In the genomic region with DNA sequence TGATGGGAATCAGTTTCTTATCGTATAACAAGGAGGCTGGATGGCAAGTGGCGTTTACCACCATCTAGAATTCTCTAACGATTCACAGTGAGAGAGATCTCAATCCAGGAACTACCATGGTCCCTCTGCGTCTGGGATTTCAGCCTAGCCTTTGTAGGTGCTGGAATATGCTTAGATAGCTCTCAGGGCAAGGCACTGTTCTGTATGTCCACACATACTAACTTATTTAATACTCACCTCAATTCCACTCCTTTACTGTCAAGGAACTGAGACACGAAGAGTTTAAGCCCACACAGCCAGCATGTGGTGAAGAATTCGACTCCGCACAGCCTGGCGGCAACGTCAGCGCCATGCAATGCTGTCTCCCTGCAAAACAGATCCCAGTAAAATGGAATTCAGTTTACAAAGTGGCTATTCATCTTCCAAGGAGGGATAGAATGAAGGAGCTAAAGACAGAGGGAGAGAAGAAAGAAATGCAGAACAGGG, we compare ENCODE assay signal across 22 cellular contexts.
A peak's percentile ranks its signal among the peaks of the same experiment; 100 is the strongest.
DNase-seq lines count a peak whose midpoint lies in the region; ATAC-seq and TF ChIP-seq lines count a peak whose summit lies in the region.
"Had no signal": no experiment of that assay in that cellular context is flagged by ENCODE, and none has a peak within 500 bp of the region (broad histone marks: within the 10 kb centered on the region; RNA-seq: fewer than 3 reads in every experiment).

No MANE protein-coding gene starts in this region.

- POLR2A ChIA-PET in SK-N-SH (lab: Yijun Ruan, JAX), result no interaction called here

- CTCF ChIA-PET in SK-N-SH (lab: Yijun Ruan, JAX), result interaction anchor here (0.7 to 1.5 kb wide), 8 partner anchors 11 to 504 kb away, joined by 3 to 5 read pairs (median 4); a partner anchor contains a TSS

- H3K9me3 ChIP-seq in WERI-Rb-1 (ENCODE audit: severe bottlenecking) (no peaks in the 10 kb centered on the region), SK-N-SH (no peaks in the 10 kb centered on the region)
- H3K9me3 ChIP-seq: heart left ventricle, neutrophil, testis had no signal

- no peak overlapping the region for H3K4me2 ChIP-seq in SK-N-SH

- TF ChIP-seq CTCF in WERI-Rb-1 (IDR thresholded peaks at IDR 0.05; ENCODE audit: low read depth, low read length) (no peak), glutamatergic neuron (IDR thresholded peaks at IDR 0.05; ENCODE audit: partially characterized antibody, unreplicated experiment) (no peak), nephron (IDR thresholded peaks at IDR 0.05; ENCODE audit: unreplicated experiment in 3 of 3) (no peak), SK-N-SH (IDR thresholded peaks at IDR 0.05) (no peak)

- H3K4me1 ChIP-seq in SK-N-SH (ENCODE audit: control insufficient read depth in 1 of 2, insufficient read depth in 2 of 2, low read depth in 1 of 2, low read length in 1 of 2), result peaks cover 0 to 17% of the 10 kb centered on the region in 2 experiments; a peak in 2 of 4 replicates
- H3K4me1 ChIP-seq: heart left ventricle, testis had no signal

- no peak for TF ChIP-seq EP300 in SK-N-SH (IDR thresholded peaks at IDR 0.05; ENCODE audit: borderline replicate concordance in 1 of 2, low read depth in 1 of 2, low read length in 1 of 2)

- no peaks in the 10 kb centered on the region for H3K36me3 Mint-ChIP-seq in glutamatergic neuron (ENCODE audit: unreplicated experiment)
- H3K36me3 Mint-ChIP-seq in nephron (ENCODE audit: low read depth), result no peaks in the 10 kb centered on the region

- H3K4me3 Mint-ChIP-seq in glutamatergic neuron (ENCODE audit: unreplicated experiment), result peak overlapping the region; percentile 49
- H3K4me3 Mint-ChIP-seq in nephron, result peak overlapping the region; percentile 11 to 37 (median 30)
- H3K4me3 Mint-ChIP-seq: activated B cell treated with CpG ODN at 0.5 μM for 24 hours; activated CD8-positive, alpha-beta T cell treated with anti-CD3 and anti-CD28 coated beads for 36 hours; B cell had no signal

- DNase-seq in WERI-Rb-1, result no peak
- no peak for DNase-seq in glutamatergic neuron
- no peak for DNase-seq in SK-N-SH
- no peak for DNase-seq in NCI-H82 treated with DMSO at 0.1 percent for 48 hours (lab: John Stamatoyannopoulos, UW; ENCODE audit: unreplicated experiment)
- DNase-seq: activated B cell treated with CpG ODN at 0.5 μM for 24 hours; activated CD8-positive, alpha-beta T cell treated with anti-CD3 and anti-CD28 coated beads for 36 hours; activated naive CD4-positive, alpha-beta T cell; activated T-cell treated with anti-CD3 and anti-CD28 coated beads, Interleukin-2, amount 50 U/mL, for 1 hour; heart left ventricle; left cardiac atrium; midbrain; NCI-H1436; NCI-H2171 treated with DMSO at 0.1 percent for 48 hours; right cardiac atrium; T-helper 2 cell; testis had no signal

- peaks cover 15% of the 10 kb centered on the region for H3K4me1 Mint-ChIP-seq in glutamatergic neuron (ENCODE audit: low read depth, unreplicated experiment)
- H3K4me1 Mint-ChIP-seq in nephron, result peaks cover 28% of the 10 kb centered on the region
- H3K4me1 Mint-ChIP-seq: activated B cell treated with CpG ODN at 0.5 μM for 24 hours, B cell had no signal

- H3K9me3 Mint-ChIP-seq in glutamatergic neuron (ENCODE audit: unreplicated experiment) (no peaks in the 10 kb centered on the region), nephron (no peaks in the 10 kb centered on the region)
- H3K9me3 Mint-ChIP-seq: activated B cell treated with CpG ODN at 0.5 μM for 24 hours; activated CD8-positive, alpha-beta T cell treated with anti-CD3 and anti-CD28 coated beads for 36 hours had no signal

- H3K36me3 ChIP-seq in WERI-Rb-1 (no peaks in the 10 kb centered on the region), SK-N-SH (replicated peaks in 1 of 2; ENCODE audit: control insufficient read depth in 1 of 2, insufficient read depth in 2 of 2, low read length in 1 of 2) (no peaks in the 10 kb centered on the region)
- H3K36me3 ChIP-seq: heart left ventricle, neutrophil had no signal

- H3K27me3 Mint-ChIP-seq in glutamatergic neuron (ENCODE audit: unreplicated experiment), result peaks cover 3% of the 10 kb centered on the region
- H3K27me3 Mint-ChIP-seq in nephron (ENCODE audit: low read depth), result peaks cover 27% of the 10 kb centered on the region
- H3K27me3 Mint-ChIP-seq: activated B cell treated with CpG ODN at 0.5 μM for 24 hours; activated CD8-positive, alpha-beta T cell treated with anti-CD3 and anti-CD28 coated beads for 36 hours; B cell had no signal

- H3K27ac ChIP-seq in WERI-Rb-1, result peak overlapping the region; percentile 82
- H3K27ac ChIP-seq in temporal lobe (ENCODE audit: low read depth, low read length), result peak overlapping the region; percentile 17
- H3K27ac ChIP-seq in SK-N-SH (ENCODE audit: low read depth in 2 of 2, low read length in 1 of 2), result no peak overlapping the region
- H3K27ac ChIP-seq: heart left ventricle, neutrophil, testis had no signal

- no peak for ATAC-seq in GM18520 (IDR thresholded peaks at IDR 0.05; ENCODE audit: unreplicated experiment)
- ATAC-seq: activated CD8-positive, alpha-beta T cell treated with anti-CD3 and anti-CD28 coated beads for 36 hours; heart left ventricle; Panc1; right cardiac atrium had no signal

- no peaks in the 10 kb centered on the region for H3F3A ChIP-seq in SK-N-SH (replicated peaks; ENCODE audit: insufficient read depth)

- H4K20me1 ChIP-seq in SK-N-SH (ENCODE audit: insufficient read depth), result no peaks in the 10 kb centered on the region

- no peak overlapping the region for H3K9ac ChIP-seq in SK-N-SH

- no peak overlapping the region for H3K27ac Mint-ChIP-seq in glutamatergic neuron (ENCODE audit: unreplicated experiment)
- peak overlapping the region; percentile 19 to 67 (median 32) for H3K27ac Mint-ChIP-seq in nephron
- H3K27ac Mint-ChIP-seq: activated B cell treated with CpG ODN at 0.5 μM for 24 hours; activated CD8-positive, alpha-beta T cell treated with anti-CD3 and anti-CD28 coated beads for 36 hours; B cell had no signal

- no peak for TF ChIP-seq RAD21 in SK-N-SH (IDR thresholded peaks at IDR 0.05; ENCODE audit: low read length)

- H3K9me2 ChIP-seq in SK-N-SH, result no peaks in the 10 kb centered on the region

- no peaks in the 10 kb centered on the region for H3K27me3 ChIP-seq in WERI-Rb-1 (ENCODE audit: insufficient read depth, low read depth, severe bottlenecking)
- no peaks in the 10 kb centered on the region for H3K27me3 ChIP-seq in SK-N-SH (ENCODE audit: insufficient read depth)
- H3K27me3 ChIP-seq: neutrophil, testis had no signal

- WGBS in SK-N-SH (ENCODE audit: low lambda C conversion rate), result 47% methylated on average over 10 of the region's 10 CpGs

- H3K4me3 ChIP-seq in WERI-Rb-1 (ENCODE audit: low read depth, low read length), result peak overlapping the region; percentile 62
- H3K4me3 ChIP-seq in SK-N-SH (ENCODE audit: low read depth in 2 of 2, low read length in 1 of 2), result no peak overlapping the region
- H3K4me3 ChIP-seq: heart left ventricle, testis had no signal

- no peak overlapping the region for H2AFZ ChIP-seq in SK-N-SH (ENCODE audit: low read depth)

- no peaks in the 10 kb centered on the region for H3K79me2 ChIP-seq in SK-N-SH (ENCODE audit: insufficient read depth)

TF ChIP-seq in SK-N-SH, 30 proteins besides CTCF, POLR2A, EP300 and RAD21:
- TF ChIP-seq MXI1 (IDR thresholded peaks at IDR 0.05; ENCODE audit: low read depth, low read length) (no peak), NRF1 (IDR thresholded peaks at IDR 0.05; ENCODE audit: low read depth, low read length) (no peak), FOXM1 (IDR thresholded peaks at IDR 0.05; ENCODE audit: low read depth) (no peak), GATA2 (CRISPR knock-in tag; IDR thresholded peaks at IDR 0.05) (no peak), TEAD4 (IDR thresholded peaks at IDR 0.05; ENCODE audit: borderline replicate concordance, insufficient read depth) (no peak), POLR2AphosphoS5 (IDR thresholded peaks at IDR 0.05; ENCODE audit: low read depth, low read length) (no peak), FOSL2 (IDR thresholded peaks at IDR 0.05; ENCODE audit: borderline replicate concordance, low read depth) (no peak), FOXJ3 (CRISPR knock-in tag; IDR thresholded peaks at IDR 0.05) (no peak), TAF1 (IDR thresholded peaks at IDR 0.05; ENCODE audit: borderline replicate concordance, low read depth, low read length) (no peak), JUND (IDR thresholded peaks at IDR 0.05) (no peak), RFX5 (IDR thresholded peaks at IDR 0.05; ENCODE audit: low read length) (no peak), TCF12 (IDR thresholded peaks at IDR 0.05) (no peak), EZH2phosphoT487 (IDR thresholded peaks at IDR 0.05; ENCODE audit: borderline replicate concordance, low read depth) (no peak), SMC3 (IDR thresholded peaks at IDR 0.05; ENCODE audit: low read depth, low read length) (no peak), YY1 (IDR thresholded peaks at IDR 0.05; ENCODE audit: low read depth) (no peak), ELF1 (IDR thresholded peaks at IDR 0.05) (no peak), RCOR1 (IDR thresholded peaks at IDR 0.05; ENCODE audit: low read length) (no peak)
- TF ChIP-seq, protein P1, sequence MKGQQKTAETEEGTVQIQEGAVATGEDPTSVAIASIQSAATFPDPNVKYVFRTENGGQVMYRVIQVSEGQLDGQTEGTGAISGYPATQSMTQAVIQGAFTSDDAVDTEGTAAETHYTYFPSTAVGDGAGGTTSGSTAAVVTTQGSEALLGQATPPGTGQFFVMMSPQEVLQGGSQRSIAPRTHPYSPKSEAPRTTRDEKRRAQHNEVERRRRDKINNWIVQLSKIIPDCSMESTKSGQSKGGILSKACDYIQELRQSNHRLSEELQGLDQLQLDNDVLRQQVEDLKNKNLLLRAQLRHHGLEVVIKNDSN (IDR thresholded peaks at IDR 0.05; ENCODE audit: borderline replicate concordance, low read depth), result no peak
- TF ChIP-seq, protein P2, sequence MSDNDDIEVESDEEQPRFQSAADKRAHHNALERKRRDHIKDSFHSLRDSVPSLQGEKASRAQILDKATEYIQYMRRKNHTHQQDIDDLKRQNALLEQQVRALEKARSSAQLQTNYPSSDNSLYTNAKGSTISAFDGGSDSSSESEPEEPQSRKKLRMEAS (IDR thresholded peaks at IDR 0.05; ENCODE audit: low read depth), result no peak
- TF ChIP-seq, protein P3, sequence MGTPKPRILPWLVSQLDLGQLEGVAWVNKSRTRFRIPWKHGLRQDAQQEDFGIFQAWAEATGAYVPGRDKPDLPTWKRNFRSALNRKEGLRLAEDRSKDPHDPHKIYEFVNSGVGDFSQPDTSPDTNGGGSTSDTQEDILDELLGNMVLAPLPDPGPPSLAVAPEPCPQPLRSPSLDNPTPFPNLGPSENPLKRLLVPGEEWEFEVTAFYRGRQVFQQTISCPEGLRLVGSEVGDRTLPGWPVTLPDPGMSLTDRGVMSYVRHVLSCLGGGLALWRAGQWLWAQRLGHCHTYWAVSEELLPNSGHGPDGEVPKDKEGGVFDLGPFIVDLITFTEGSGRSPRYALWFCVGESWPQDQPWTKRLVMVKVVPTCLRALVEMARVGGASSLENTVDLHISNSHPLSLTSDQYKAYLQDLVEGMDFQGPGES (IDR thresholded peaks at IDR 0.05; ENCODE audit: low read depth, low read length), result no peak

Comparison
In these comparisons a context has a peak if more than half of its experiments do, and no peak if none do; other contexts are left out.
1. H3K27ac ChIP-seq: peak in WERI-Rb-1 (single experiment) and temporal lobe (single experiment); none in SK-N-SH (0 of 2).